Comparison of ENCODE assay signal across 25 cellular contexts in genomic region chr6:134438825-134439224, GRCh38.
"Had no signal": no experiment of that assay in that cellular context is flagged by ENCODE, and none has a peak within 500 bp of the region (broad histone marks: within the 10 kb centered on the region; RNA-seq: fewer than 3 reads in every experiment).

No MANE protein-coding gene starts in this region.

- FAIRE-seq: TTC549 had no signal

- H3K4me3 ChIP-seq: breast epithelium had no signal

- ATAC-seq: activated CD8-positive, alpha-beta T cell treated with anti-CD3 and anti-CD28 coated beads for 36 hours had no signal

- H3K9me3 ChIP-seq: breast epithelium had no signal

- H3K4me3 Mint-ChIP-seq: activated CD8-positive, alpha-beta T cell treated with anti-CD3 and anti-CD28 coated beads for 36 hours; activated naive CD4-positive, alpha-beta T cell treated with anti-CD3 and anti-CD28 coated beads, Interleukin-2, amount 50 U/mL, for 24 hours; activated T-helper 1 cell treated with anti-CD3 and anti-CD28 coated beads, Interleukin-12 subunit alpha, Interleukin-12 subunit beta, Interleukin-2, Interleukin-4 antibody, amounts not matched to agents 30 ng/mL and 10 ng/mL and 1 ng/mL, durations not matched to agents 14 hours and 24 hours and 36 hours had no signal

- H3K9me3 Mint-ChIP-seq: activated CD8-positive, alpha-beta T cell treated with anti-CD3 and anti-CD28 coated beads for 36 hours; activated naive CD4-positive, alpha-beta T cell treated with anti-CD3 and anti-CD28 coated beads, Interleukin-2, amount 50 U/mL, for 24 hours; activated T-helper 1 cell treated with anti-CD3 and anti-CD28 coated beads, Interleukin-12 subunit alpha, Interleukin-12 subunit beta, Interleukin-2, Interleukin-4 antibody, amounts not matched to agents 30 ng/mL and 10 ng/mL and 1 ng/mL, durations not matched to agents 14 hours and 24 hours and 36 hours had no signal

- H3K27me3 ChIP-seq: breast epithelium had no signal

- H3K36me3 ChIP-seq: breast epithelium had no signal

- DNase-seq: activated CD4-positive, CD25-positive, alpha-beta regulatory T cell; activated CD8-positive, alpha-beta memory T cell treated with anti-CD3 and anti-CD28 coated beads, Interleukin-2, amount 50 U/mL, for 48 hours; activated CD8-positive, alpha-beta T cell treated with anti-CD3 and anti-CD28 coated beads for 36 hours; activated effector memory CD4-positive, alpha-beta T cell treated with Interleukin-2 at 50 U/mL for 16 hours; activated naive CD4-positive, alpha-beta T cell; activated T-cell treated with anti-CD3 and anti-CD28 coated beads, Interleukin-2, amount 50 U/mL, for 1 hour; aorta; caudate nucleus; Karpas-422; NCI-H1105 treated with DMSO at 0.1 percent for 48 hours; NCI-H1436 treated with DMSO at 0.1 percent for 48 hours; NCI-H187; NCI-H2081; NCI-H2171; NCI-H2227 treated with DMSO at 0.1 percent for 48 hours; NCI-H446 treated with DMSO at 0.1 percent for 48 hours; NCI-H524 treated with DMSO at 0.1 percent for 48 hours; NCI-H774; SIG-M5; T-helper 2 cell; T1000 had no signal

- H3K27ac Mint-ChIP-seq: activated CD8-positive, alpha-beta T cell treated with anti-CD3 and anti-CD28 coated beads for 36 hours; activated naive CD4-positive, alpha-beta T cell treated with anti-CD3 and anti-CD28 coated beads, Interleukin-2, amount 50 U/mL, for 24 hours; activated T-helper 1 cell treated with anti-CD3 and anti-CD28 coated beads, Interleukin-12 subunit alpha, Interleukin-12 subunit beta, Interleukin-2, Interleukin-4 antibody, amounts not matched to agents 30 ng/mL and 10 ng/mL and 1 ng/mL, durations not matched to agents 14 hours and 24 hours and 36 hours had no signal

- H3K36me3 Mint-ChIP-seq: activated naive CD4-positive, alpha-beta T cell treated with anti-CD3 and anti-CD28 coated beads, Interleukin-2, amount 50 U/mL, for 24 hours had no signal

- H3K27ac ChIP-seq: breast epithelium had no signal

- H3K27me3 Mint-ChIP-seq: activated CD8-positive, alpha-beta T cell treated with anti-CD3 and anti-CD28 coated beads for 36 hours; activated naive CD4-positive, alpha-beta T cell treated with anti-CD3 and anti-CD28 coated beads, Interleukin-2, amount 50 U/mL, for 24 hours had no signal
